Comparison of ENCODE assay signal across 27 cellular contexts in the genomic region with DNA sequence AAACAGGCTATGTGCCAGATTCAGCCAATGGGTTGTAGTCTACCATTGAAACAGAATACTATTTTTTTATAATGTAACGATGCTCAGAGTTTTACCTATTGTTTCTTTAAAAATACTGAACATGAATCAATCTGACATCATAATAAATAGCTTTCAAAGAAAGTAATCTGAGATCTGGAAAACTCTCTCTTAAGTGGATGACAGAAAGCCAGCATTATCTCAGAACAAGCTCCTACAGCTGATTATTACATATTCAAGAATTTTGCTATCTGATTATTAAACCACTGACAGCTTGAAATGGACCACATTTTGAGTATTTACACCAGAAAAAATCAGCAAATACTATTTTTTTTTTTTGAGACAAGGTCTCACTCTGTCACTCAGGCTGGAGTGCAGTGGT.
"Had no signal": no experiment of that assay in that cellular context is flagged by ENCODE, and none has a peak within 500 bp of the region (broad histone marks: within the 10 kb centered on the region; RNA-seq: fewer than 3 reads in every experiment).

No MANE protein-coding gene starts in this region.

- H3K9me3 ChIP-seq: breast epithelium, MG63 had no signal

- H3K4me3 Mint-ChIP-seq: activated CD4-positive, alpha-beta memory T cell treated with anti-CD3 and anti-CD28 coated beads, Interleukin-2, amount 10 ng/mL, durations not matched to agents 7 days and 5 days; activated CD4-positive, alpha-beta T cell treated with anti-CD3 and anti-CD28 coated beads for 36 hours; activated naive CD4-positive, alpha-beta T cell treated with anti-CD3 and anti-CD28 coated beads, Interleukin-2, amount 10 ng/mL, durations not matched to agents 7 days and 5 days; activated naive CD8-positive, alpha-beta T cell treated with anti-CD3 and anti-CD28 coated beads for 36 hours; activated T-cell treated with anti-CD3 and anti-CD28 coated beads, Interleukin-2, amount 50 U/mL, for 72 hours; IgD-negative memory B cell had no signal

- H3K27ac Mint-ChIP-seq: activated CD4-positive, alpha-beta memory T cell treated with anti-CD3 and anti-CD28 coated beads, Interleukin-2, amount 10 ng/mL, durations not matched to agents 7 days and 5 days; activated CD4-positive, alpha-beta T cell treated with anti-CD3 and anti-CD28 coated beads for 36 hours; activated naive CD4-positive, alpha-beta T cell treated with anti-CD3 and anti-CD28 coated beads, Interleukin-2, amount 10 ng/mL, durations not matched to agents 7 days and 5 days; activated naive CD8-positive, alpha-beta T cell treated with anti-CD3 and anti-CD28 coated beads for 36 hours; activated T-cell treated with anti-CD3 and anti-CD28 coated beads, Interleukin-2, amount 50 U/mL, for 72 hours; activated T-helper 2 cell treated with anti-CD3 and anti-CD28 coated beads, Interferon-gamma antibody, Interleukin-2, Interleukin-4, amounts not matched to agents 10 μg/mL and 5 μg/mL and 100 μg/mL, durations not matched to agents 14 hours and 24 hours and 36 hours; IgD-negative memory B cell had no signal

- H3K27me3 Mint-ChIP-seq: activated CD4-positive, alpha-beta memory T cell treated with anti-CD3 and anti-CD28 coated beads, Interleukin-2, amount 10 ng/mL, durations not matched to agents 7 days and 5 days; activated CD4-positive, alpha-beta T cell treated with anti-CD3 and anti-CD28 coated beads for 36 hours; activated naive CD4-positive, alpha-beta T cell treated with anti-CD3 and anti-CD28 coated beads, Interleukin-2, amount 10 ng/mL, durations not matched to agents 7 days and 5 days; IgD-negative memory B cell had no signal

- H3K4me1 Mint-ChIP-seq: activated CD4-positive, alpha-beta memory T cell treated with anti-CD3 and anti-CD28 coated beads, Interleukin-2, amount 10 ng/mL, durations not matched to agents 7 days and 5 days; activated CD4-positive, alpha-beta T cell treated with anti-CD3 and anti-CD28 coated beads for 36 hours; activated naive CD4-positive, alpha-beta T cell treated with anti-CD3 and anti-CD28 coated beads, Interleukin-2, amount 10 ng/mL, durations not matched to agents 7 days and 5 days; activated naive CD8-positive, alpha-beta T cell treated with anti-CD3 and anti-CD28 coated beads for 36 hours; IgD-negative memory B cell had no signal

- H3K27ac ChIP-seq: breast epithelium, KMS-11, WERI-Rb-1 had no signal

- H3K36me3 Mint-ChIP-seq: activated naive CD4-positive, alpha-beta T cell treated with anti-CD3 and anti-CD28 coated beads, Interleukin-2, amount 10 ng/mL, durations not matched to agents 7 days and 5 days; activated naive CD8-positive, alpha-beta T cell treated with anti-CD3 and anti-CD28 coated beads for 36 hours; IgD-negative memory B cell had no signal

- H3K36me3 ChIP-seq: breast epithelium, MG63, WERI-Rb-1 had no signal

- ATAC-seq: activated CD4-positive, alpha-beta T cell treated with anti-CD3 and anti-CD28 coated beads for 36 hours; activated T-cell treated with anti-CD3 and anti-CD28 coated beads, Interleukin-2, amount 50 U/mL, for 72 hours; PC-3 had no signal

- H3K4me2 ChIP-seq: KMS-11 had no signal

- H3K4me1 ChIP-seq: breast epithelium had no signal

- H3K4me3 ChIP-seq: breast epithelium, MG63 had no signal

- DNase-seq: activated CD4-positive, alpha-beta memory T cell treated with anti-CD3 and anti-CD28 coated beads, Interleukin-2, amount 10 ng/mL, durations not matched to agents 7 days and 5 days; activated CD4-positive, alpha-beta T cell treated with anti-CD3 and anti-CD28 coated beads for 36 hours; activated CD4-positive, alpha-beta T cell treated with anti-CD3 and anti-CD28 coated beads, Interleukin-2, amount 50 U/mL, for 1 hour; activated gamma-delta T cell treated with Interleukin-2 at 50 U/mL for 16 hours; activated naive CD4-positive, alpha-beta T cell treated with anti-CD3 and anti-CD28 coated beads, Interleukin-2, amount 10 ng/mL, durations not matched to agents 7 days and 5 days; activated naive CD8-positive, alpha-beta T cell treated with anti-CD3 and anti-CD28 coated beads for 36 hours; activated T-cell treated with anti-CD3 and anti-CD28 coated beads for 4 hours; activated T-cell treated with anti-CD3 and anti-CD28 coated beads, Interleukin-2, amount 50 U/mL, for 72 hours; anterior cingulate cortex; central memory CD4-positive, alpha-beta T cell; cortex of kidney; MG63; MV-4-11; NCI-H1092 treated with DMSO at 0.1 percent for 48 hours; NCI-H1930; NCI-H2107; NCI-H446 treated with DMSO at 0.1 percent for 48 hours; NCI-H526; NCI-H82; PC-3; SIG-M5; T-helper 1 cell; WERI-Rb-1 had no signal

- H3K27me3 ChIP-seq: breast epithelium, MG63 had no signal
